ENCODE assay signal across 22 cellular contexts in genomic region chr2:126827371-126827770, GRCh38.
"Had no signal": no experiment of that assay in that cellular context is flagged by ENCODE, and none has a peak within 500 bp of the region (broad histone marks: within the 10 kb centered on the region; RNA-seq: fewer than 3 reads in every experiment).

No MANE protein-coding gene starts in this region.

- H3K4me3 ChIP-seq: breast epithelium, coronary artery, esophagus squamous epithelium, gastrocnemius medialis, lower lobe of right lung, ovary, prostate gland, right atrium auricular region, thyroid gland had no signal

- H3K27ac ChIP-seq: breast epithelium, coronary artery, esophagus squamous epithelium, gastrocnemius medialis, lower lobe of right lung, ovary, prostate gland, right atrium auricular region, thyroid gland had no signal

- H3K4me1 ChIP-seq: breast epithelium, esophagus squamous epithelium, gastrocnemius medialis, lower lobe of right lung, prostate gland, right atrium auricular region, thyroid gland had no signal

- H3K9me3 ChIP-seq: breast epithelium, esophagus squamous epithelium, gastrocnemius medialis, lower lobe of right lung, ovary, prostate gland, right atrium auricular region, thyroid gland had no signal

- H3K36me3 ChIP-seq: breast epithelium, esophagus squamous epithelium, gastrocnemius medialis, lower lobe of right lung, ovary, prostate gland, right atrium auricular region, thyroid gland had no signal

- ATAC-seq: activated T-cell treated with anti-CD3 and anti-CD28 coated beads, Interleukin-2, amount 50 U/mL, for 4 hours; gastrocnemius medialis; left colon; lower lobe of right lung had no signal

- FAIRE-seq: astrocyte, keratinocyte had no signal

- DNase-seq: activated CD4-positive, alpha-beta T cell treated with anti-CD3 and anti-CD28 coated beads, Interleukin-2, amount 50 U/mL, for 4 hours; activated CD8-positive, alpha-beta memory T cell treated with anti-CD3 and anti-CD28 coated beads, Interleukin-2, amount 50 U/mL, for 48 hours; activated naive CD4-positive, alpha-beta T cell treated with Interleukin-2 at 50 U/mL for 16 hours; activated naive CD8-positive, alpha-beta T cell treated with anti-CD3 and anti-CD28 coated beads for 36 hours; activated T-cell treated with anti-CD3 and anti-CD28 coated beads, Interleukin-2, amount 50 U/mL, for 4 hours; esophagus squamous epithelium; gastrocnemius medialis; hippocampal formation; left colon; lower lobe of right lung; naive thymus-derived CD4-positive, alpha-beta T cell; ovary; stimulated activated CD4-positive, alpha-beta T cell treated with anti-CD3 and anti-CD28 coated beads, Interleukin-12 subunit alpha, Interleukin-12 subunit beta, amount 100 ng/mL, for 4 hours; stimulated activated CD4-positive, alpha-beta T cell treated with anti-CD3 and anti-CD28 coated beads, Interleukin-4, amount 100 ng/mL, for 4 hours; T-helper 9 cell; thyroid gland had no signal

- H3K27me3 ChIP-seq: breast epithelium, esophagus squamous epithelium, gastrocnemius medialis, ovary, right atrium auricular region, thyroid gland had no signal
